In the genomic region with DNA sequence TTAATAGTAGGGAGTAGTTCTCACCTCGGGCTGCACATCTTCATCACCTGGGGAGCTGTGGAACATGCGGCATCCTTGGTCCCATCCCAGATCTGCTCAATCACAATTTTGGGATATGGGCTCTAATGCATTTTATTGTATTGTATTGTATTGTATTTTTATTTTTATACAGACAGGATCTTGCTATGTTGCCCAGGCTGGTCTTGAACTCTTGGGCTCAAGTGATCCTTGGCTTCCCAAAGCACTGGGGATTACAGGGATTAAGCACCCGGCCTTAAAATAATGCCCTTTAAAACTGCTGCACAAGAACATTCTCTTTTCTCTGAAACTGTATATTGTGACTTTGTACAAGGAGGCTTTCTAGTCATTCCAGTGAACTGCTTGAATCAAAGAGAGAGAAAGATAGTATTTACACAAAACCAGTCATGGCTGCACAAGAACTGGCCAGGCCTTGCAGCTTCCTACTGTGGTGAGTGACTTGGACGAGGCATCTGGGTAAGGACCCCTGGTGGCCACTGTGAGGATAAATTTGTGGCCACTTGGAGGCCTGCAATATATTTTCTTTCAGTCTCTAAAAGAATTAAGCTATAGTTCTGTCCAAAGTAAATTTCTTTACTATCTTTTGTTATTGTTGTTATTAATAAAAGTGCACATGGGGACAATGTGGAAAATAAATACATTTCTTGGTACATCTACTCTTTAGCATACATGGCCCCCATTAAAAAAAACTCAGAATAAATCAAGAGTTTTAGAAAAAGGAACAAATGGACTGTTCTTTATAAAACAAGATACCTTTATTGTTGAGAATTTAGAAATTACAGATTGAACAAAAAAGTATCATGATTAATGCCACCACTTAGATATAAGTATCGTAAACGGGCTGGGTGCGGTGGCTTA, we compare ENCODE assay signal across 8 cellular contexts. TPM values are rescaled to one million over a fixed set of nuclear protein-coding genes. Genes with fewer than 3 reads are reported as not detected.
A peak's percentile ranks its signal among the peaks of the same experiment; 100 is the strongest.
DNase-seq lines count a peak whose midpoint lies in the region; ATAC-seq lines count a peak whose summit lies in the region.

No MANE protein-coding gene starts in this region.

- peak overlapping the region; percentile 24 for H3K9ac ChIP-seq in mesenchymal stem cell (ENCODE audit: low read length)

- POLR2A ChIA-PET in activated CD4-positive, alpha-beta memory T cell treated with anti-CD3 and anti-CD28 coated beads for 36 hours (lab: Charles Lee) = interaction anchor here (0.6 kb wide), 2 partner anchors 173 to 1233 kb away, joined by 3 to 4 read pairs; no protein-coding TSS in a partner anchor

- intact Hi-C loops in activated CD4-positive, alpha-beta memory T cell treated with anti-CD3 and anti-CD28 coated beads for 36 hours (cut with micrococcal nuclease) = loop anchor here (1.0 to 5.0 kb wide), 6 partner anchors 48 to 928 kb away; a partner anchor contains a TSS

- no peak overlapping the region for H3K23ac ChIP-seq in mesenchymal stem cell (ENCODE audit: low read length in 2 of 2)

- no peak overlapping the region for H2AK5ac ChIP-seq in mesenchymal stem cell (ENCODE audit: low read length, severe bottlenecking)

- no peak overlapping the region for H4K91ac ChIP-seq in mesenchymal stem cell (ENCODE audit: low read length)

- H3K4ac ChIP-seq in mesenchymal stem cell (ENCODE audit: low read depth in 1 of 2, low read length in 2 of 2) = no peak overlapping the region

- H3K4me2 ChIP-seq in mesenchymal stem cell (ENCODE audit: low read length, poor library complexity, severe bottlenecking) = no peak overlapping the region

- no peak overlapping the region for H4K8ac ChIP-seq in mesenchymal stem cell (ENCODE audit: low read length)

- H2AFZ ChIP-seq in mesenchymal stem cell (ENCODE audit: low read depth, low read length) = no peak overlapping the region

- no peak overlapping the region for H3K4me3 ChIP-seq in effector memory CD4-positive, alpha-beta T cell (ENCODE audit: insufficient read depth, low read depth, low read length, poor library complexity, severe bottlenecking)
- no peak overlapping the region for H3K4me3 ChIP-seq in mesenchymal stem cell (ENCODE audit: insufficient read depth in 1 of 2, low read depth in 1 of 2, low read length in 2 of 2)

- H3K4me1 ChIP-seq in effector memory CD4-positive, alpha-beta T cell (ENCODE audit: control insufficient read depth, insufficient read depth, low read length, poor library complexity, severe bottlenecking) = peaks cover 3% of the 10 kb centered on the region
- H3K4me1 ChIP-seq in mesenchymal stem cell (ENCODE audit: control insufficient read depth, insufficient read depth, low read depth, low read length) = peaks cover 1% of the 10 kb centered on the region

- ATAC-seq in HG03378 (IDR thresholded peaks at IDR 0.05; ENCODE audit: unreplicated experiment) = peak; percentile 63

- no peak overlapping the region for H3K14ac ChIP-seq in mesenchymal stem cell (ENCODE audit: low read length in 2 of 2)

- 80% methylated on average over 5 of the region's 7 CpGs for WGBS in mesenchymal stem cell

- H3K79me1 ChIP-seq in mesenchymal stem cell (replicated peaks; ENCODE audit: low read length, poor library complexity, severe bottlenecking) = peaks cover 24% of the 10 kb centered on the region

- H2BK120ac ChIP-seq in mesenchymal stem cell (ENCODE audit: low read depth, low read length) = no peak overlapping the region

- H2BK15ac ChIP-seq in mesenchymal stem cell (ENCODE audit: low read depth, poor library complexity, severe bottlenecking) = no peak overlapping the region

- no peaks in the 10 kb centered on the region for H3K9me3 Mint-ChIP-seq in activated CD4-positive, alpha-beta memory T cell treated with anti-CD3 and anti-CD28 coated beads for 36 hours

- no peak overlapping the region for H3K18ac ChIP-seq in mesenchymal stem cell (ENCODE audit: low read depth in 1 of 2, low read length in 2 of 2)

- H3K36me3 ChIP-seq in effector memory CD4-positive, alpha-beta T cell (ENCODE audit: control insufficient read depth, insufficient read depth, low read length) = peaks cover 4% of the 10 kb centered on the region
- peaks cover 8 to 30% of the 10 kb centered on the region in 2 experiments for H3K36me3 ChIP-seq in mesenchymal stem cell (ENCODE audit: control insufficient read depth in 1 of 2, insufficient read depth in 2 of 2, low read depth in 1 of 2, low read length in 2 of 2)

- no peak overlapping the region for H2BK5ac ChIP-seq in mesenchymal stem cell (ENCODE audit: low read depth, low read length, poor library complexity, severe bottlenecking)

- H3K4me3 Mint-ChIP-seq in activated CD4-positive, alpha-beta memory T cell treated with anti-CD3 and anti-CD28 coated beads for 36 hours = no peak overlapping the region

- H3K27ac Mint-ChIP-seq in activated CD4-positive, alpha-beta memory T cell treated with anti-CD3 and anti-CD28 coated beads for 36 hours = no peak overlapping the region

- CTCF ChIA-PET in activated CD4-positive, alpha-beta memory T cell treated with anti-CD3 and anti-CD28 coated beads for 36 hours (lab: Charles Lee) = interaction anchor here (0.6 to 4.0 kb wide), 45 partner anchors 9 to 959 kb away, joined by 3 to 56 read pairs (median 4); a partner anchor contains a TSS

- no peaks in the 10 kb centered on the region for H3K9me3 ChIP-seq in effector memory CD4-positive, alpha-beta T cell (ENCODE audit: control insufficient read depth, low read length)
- no peaks in the 10 kb centered on the region for H3K9me3 ChIP-seq in mesenchymal stem cell (ENCODE audit: control insufficient read depth, low read length)

- no peaks in the 10 kb centered on the region for H3K27me3 Mint-ChIP-seq in activated CD4-positive, alpha-beta memory T cell treated with anti-CD3 and anti-CD28 coated beads for 36 hours

- no peaks in the 10 kb centered on the region for H3K27me3 ChIP-seq in effector memory CD4-positive, alpha-beta T cell (replicated peaks; ENCODE audit: control insufficient read depth, insufficient read depth, low read length, poor library complexity, severe bottlenecking)
- no peaks in the 10 kb centered on the region for H3K27me3 ChIP-seq in mesenchymal stem cell (ENCODE audit: control insufficient read depth in 1 of 2, insufficient read depth in 1 of 2, low read length in 2 of 2)

- peaks cover 5% of the 10 kb centered on the region for H3K36me3 Mint-ChIP-seq in activated CD4-positive, alpha-beta memory T cell treated with anti-CD3 and anti-CD28 coated beads for 36 hours

- peak; percentile 12 for DNase-seq in NCI-H1105 treated with DMSO at 0.1 percent for 48 hours (lab: John Stamatoyannopoulos, UW)
- no peak for DNase-seq in NCI-H1105 (lab: John Stamatoyannopoulos, UW)
- DNase-seq in NCI-H82 (lab: John Stamatoyannopoulos, UW) = peak; percentile 91
- peak; percentile 74 for DNase-seq in activated CD4-positive, alpha-beta memory T cell treated with anti-CD3 and anti-CD28 coated beads for 36 hours
- peak; percentile 6 to 43 (median 25) for DNase-seq in effector memory CD4-positive, alpha-beta T cell
- DNase-seq in mesenchymal stem cell = peak; percentile 81
- DNase-seq in stimulated activated CD8-positive, alpha-beta memory T cell treated with anti-CD3 and anti-CD28 coated beads, Interleukin-4, amount 100 ng/mL, for 1 hour (ENCODE audit: low read depth in 2 of 2, low spot score in 1 of 2) = peak; percentile 16 to 44

- peaks cover 2% of the 10 kb centered on the region for H3K4me1 Mint-ChIP-seq in activated CD4-positive, alpha-beta memory T cell treated with anti-CD3 and anti-CD28 coated beads for 36 hours (ENCODE audit: low read depth)

- H3K27ac ChIP-seq in effector memory CD4-positive, alpha-beta T cell (ENCODE audit: insufficient read depth, low read length, poor library complexity, severe bottlenecking) = no peak overlapping the region
- H3K27ac ChIP-seq in mesenchymal stem cell (ENCODE audit: low read length, poor library complexity, severe bottlenecking) = no peak overlapping the region

- no peak overlapping the region for H2BK12ac ChIP-seq in mesenchymal stem cell (ENCODE audit: low read length in 2 of 2)

RNA-seq across cellular contexts. Expression of a gene that starts 48.0 kb away (rescaled TPM):
- total RNA-seq in activated CD4-positive, alpha-beta memory T cell treated with anti-CD3 and anti-CD28 coated beads for 36 hours = 10 to 100 TPM; 22.7 to 26.3 TPM
- 35.6 TPM for polyA plus RNA-seq in mesenchymal stem cell (2013, experiment 1 of 2)
- polyA plus RNA-seq in mesenchymal stem cell (2013, experiment 2 of 2) = 33.8 TPM
